11 cellular contexts compared by ENCODE assay signal in genomic region chr5:149404746-149405549, GRCh38. TPM values are rescaled to one million over a fixed set of nuclear protein-coding genes. Genes with fewer than 3 reads are reported as not detected.
A peak's percentile ranks its signal among the peaks of the same experiment; 100 is the strongest.
DNase-seq lines count a peak whose midpoint lies in the region; TF ChIP-seq lines count a peak whose summit lies in the region.
"Had no signal": no experiment of that assay in that cellular context is flagged by ENCODE, and none has a peak within 500 bp of the region (broad histone marks: within the 10 kb centered on the region; RNA-seq: fewer than 3 reads in every experiment).

No MANE protein-coding gene starts in this region.

- H3K36me3 ChIP-seq in SK-N-MC (ENCODE audit: insufficient read depth, low read length) (no peaks in the 10 kb centered on the region), skeletal muscle tissue (ENCODE audit: control insufficient read depth in 3 of 3, insufficient read depth in 3 of 3, low read length in 3 of 3) (peaks cover 0 to 10% (median 0%) of the 10 kb centered on the region in 3 donors)

- no peaks in the 10 kb centered on the region for H3K9me3 ChIP-seq in SK-N-MC (ENCODE audit: low read depth, low read length)
- no peaks in the 10 kb centered on the region for H3K9me3 ChIP-seq in skeletal muscle tissue (ENCODE audit: control insufficient read depth in 3 of 3, low read length in 3 of 3)

- H3K4me1 ChIP-seq in skeletal muscle tissue (ENCODE audit: control insufficient read depth in 3 of 3, insufficient read depth in 3 of 3, low read length in 3 of 3), result peaks cover 6 to 13% (median 11%) of the 10 kb centered on the region in 3 donors

- H3K27ac ChIP-seq in SK-N-MC, result peak overlapping the region; percentile 69
- peak overlapping the region; percentile 70 for H3K27ac ChIP-seq in skeletal muscle tissue (ENCODE audit: low read depth, low read length)

- H3K9ac ChIP-seq in SK-N-MC (ENCODE audit: insufficient read length) (no peak overlapping the region), skeletal muscle tissue (ENCODE audit: low read depth in 1 of 3, low read length in 3 of 3) (peak overlapping the region in 2 of 3 donors; percentile 32 to 50)

- DNase-seq in GM04503 (ENCODE audit: low read depth), result peak; percentile 83
- DNase-seq in SK-N-MC (ENCODE audit: low read depth, low spot score), result no peak
- DNase-seq in fibroblast of villous mesenchyme (ENCODE audit: low read depth), result peak; percentile 96
- no peak for DNase-seq in NCI-H345 treated with DMSO at 0.1 percent for 48 hours (lab: John Stamatoyannopoulos, UW; ENCODE audit: unreplicated experiment)
- DNase-seq in stimulated activated CD4-positive, alpha-beta T cell treated with anti-CD3 and anti-CD28 coated beads, Interleukin-4, amount 100 ng/mL, for 24 hours, result no peak
- DNase-seq in anterior cingulate cortex (lab: John Stamatoyannopoulos, UW), result no peak
- no peak for DNase-seq in NCI-H510A treated with DMSO at 0.1 percent for 48 hours (lab: John Stamatoyannopoulos, UW)
- DNase-seq: activated naive CD4-positive, alpha-beta T cell treated with Interleukin-2 at 50 U/mL for 16 hours; stimulated activated naive CD8-positive, alpha-beta T cell treated with anti-CD3 and anti-CD28 coated beads, Interleukin-15, Interleukin-2, amounts not matched to agents 100 U/mL and 50 U/mL, for 24 hours had no signal

- H3K4me3 ChIP-seq in SK-N-MC, result no peak overlapping the region
- peak overlapping the region; percentile 20 for H3K4me3 ChIP-seq in fibroblast of villous mesenchyme (ENCODE audit: low read depth, low read length)
- H3K4me3 ChIP-seq in skeletal muscle tissue (ENCODE audit: low read length in 3 of 3), result no peak overlapping the region

- peaks cover 0 to 2% (median 0%) of the 10 kb centered on the region in 3 donors for H3K27me3 ChIP-seq in skeletal muscle tissue (ENCODE audit: control insufficient read depth in 3 of 3, insufficient read depth in 3 of 3, low read length in 3 of 3)

- TF ChIP-seq CTCF in fibroblast of villous mesenchyme (IDR thresholded peaks at IDR 0.05; ENCODE audit: insufficient read depth, low read depth, low read length), result peak; percentile 3

RNA-seq across cellular contexts. Expression of gene IL17B, which starts 25.9 kb away (rescaled TPM):
- 1.3 TPM in 1 of 2 replicates, not detected in the other for total RNA-seq in fibroblast of villous mesenchyme
- 247 TPM for total RNA-seq in skeletal muscle tissue
- total RNA-seq: glomerular endothelial cell had no signal

RNA-seq across cellular contexts. Expression of gene PCYOX1L, which starts 47.1 kb away (rescaled TPM):
- 6.4 and 11.7 TPM in 2 replicates for total RNA-seq in fibroblast of villous mesenchyme
- total RNA-seq in skeletal muscle tissue, result 3.7 TPM

RNA-seq across cellular contexts. Expression of gene GRPEL2, which starts 59.6 kb away (rescaled TPM):
- total RNA-seq in fibroblast of villous mesenchyme (27.6 and 28.7 TPM in 2 replicates), skeletal muscle tissue (14.1 TPM)

Comparison
In these comparisons a context has a peak if more than half of its experiments do, and no peak if none do; other contexts are left out.
1. DNase-seq: peak in GM04503 (single experiment) and fibroblast of villous mesenchyme (single experiment); none in SK-N-MC (single experiment), NCI-H345 treated with DMSO at 0.1 percent for 48 hours (single experiment), stimulated activated CD4-positive, alpha-beta T cell treated with anti-CD3 and anti-CD28 coated beads, Interleukin-4, amount 100 ng/mL, for 24 hours (single experiment), anterior cingulate cortex (0 of 58) and NCI-H510A treated with DMSO at 0.1 percent for 48 hours (single experiment).
2. RNA of gene IL17B, which starts 25.9 kb away (total RNA-seq): 247 TPM in skeletal muscle tissue (single experiment); 1.3 TPM in fibroblast of villous mesenchyme; every median in the first group is over 100 times any median in the second.